In the genomic region with DNA sequence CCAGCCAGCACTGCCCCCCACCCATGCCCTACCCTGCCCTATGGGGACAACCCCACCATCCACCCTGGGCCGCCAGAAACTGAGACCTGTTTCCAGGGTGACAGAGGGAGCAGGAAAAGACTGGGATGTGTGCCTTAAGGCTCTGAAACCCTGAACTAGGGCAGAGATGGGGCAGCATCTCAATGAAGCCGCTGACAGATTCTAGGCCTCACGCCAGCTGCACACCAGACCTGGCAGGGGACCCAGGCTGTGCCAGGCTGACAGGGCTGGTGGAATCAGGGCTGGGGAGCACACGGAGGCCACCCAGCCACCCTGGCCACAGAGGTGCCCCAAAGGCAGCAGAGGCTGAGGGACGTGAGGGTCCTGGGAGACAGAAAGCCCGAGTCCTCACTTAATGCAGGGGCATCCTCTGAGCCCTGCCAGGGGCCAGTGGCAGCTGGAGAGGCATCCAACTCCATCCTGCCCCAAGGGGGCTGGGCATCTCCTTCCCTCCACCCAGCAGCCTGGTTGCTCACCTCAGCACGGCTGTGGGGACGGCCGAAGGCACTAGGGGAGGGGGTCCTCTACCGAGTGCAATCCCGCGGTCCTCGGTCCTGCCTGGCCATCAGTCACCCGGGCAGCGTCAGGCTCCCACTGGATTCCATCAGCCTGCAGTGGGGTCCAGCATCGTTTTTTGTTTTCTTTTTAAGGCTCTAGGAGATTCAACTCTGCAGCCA, we compare ENCODE assay signal across 12 cellular contexts.
DNase-seq lines count a peak whose midpoint lies in the region; ATAC-seq and TF ChIP-seq lines count a peak whose summit lies in the region.
"Had no signal": no experiment of that assay in that cellular context is flagged by ENCODE, and none has a peak within 500 bp of the region (broad histone marks: within the 10 kb centered on the region; RNA-seq: fewer than 3 reads in every experiment).

No MANE protein-coding gene starts in this region.

- no peak for TF ChIP-seq POLR2A in gastroesophageal sphincter (IDR thresholded peaks at IDR 0.05)

- TF ChIP-seq EP300 in gastroesophageal sphincter (IDR thresholded peaks at IDR 0.05) = no peak

- peak overlapping the region; percentile 57 for H2AK5ac ChIP-seq in trophoblast cell (ENCODE audit: low read length)

- H3K27me3 ChIP-seq in gastroesophageal sphincter (no peaks in the 10 kb centered on the region), trophoblast cell (ENCODE audit: insufficient read depth, low read length) (no peaks in the 10 kb centered on the region)

- no peak overlapping the region for H4K12ac ChIP-seq in trophoblast cell (ENCODE audit: low read depth, low read length)

- H3K36me3 ChIP-seq in gastroesophageal sphincter = no peaks in the 10 kb centered on the region
- no peaks in the 10 kb centered on the region for H3K36me3 ChIP-seq in trophoblast cell (ENCODE audit: control insufficient read depth in 1 of 2, insufficient read depth in 2 of 2, low read length in 2 of 2)

- no peak overlapping the region for H3K4ac ChIP-seq in trophoblast cell (ENCODE audit: low read depth, low read length)

- no peak overlapping the region for H2AFZ ChIP-seq in trophoblast cell (ENCODE audit: insufficient read depth, low read length, poor library complexity)
- H2AFZ ChIP-seq: parathyroid adenoma had no signal

- H3K79me2 ChIP-seq in trophoblast cell (ENCODE audit: control insufficient read depth, insufficient read depth, low read length, poor library complexity) = peaks cover 3% of the 10 kb centered on the region
- H3K79me2 ChIP-seq: parathyroid adenoma had no signal

- H3K23ac ChIP-seq in trophoblast cell (ENCODE audit: low read length) = no peak overlapping the region

- no peak overlapping the region for H3K4me2 ChIP-seq in trophoblast cell (ENCODE audit: low read length)

- peaks cover 0 to 30% (median 0%) of the 10 kb centered on the region in 3 donors for H3K4me1 ChIP-seq in gastroesophageal sphincter
- H3K4me1 ChIP-seq in trophoblast cell (ENCODE audit: control insufficient read depth in 1 of 2, insufficient read depth in 2 of 2, low read length in 2 of 2) = peaks cover 9 to 12% of the 10 kb centered on the region in 2 experiments
- H3K4me1 ChIP-seq: parathyroid adenoma had no signal

- H3K27ac ChIP-seq in gastroesophageal sphincter = no peak overlapping the region
- peak overlapping the region; percentile 16 for H3K27ac ChIP-seq in trophoblast cell (ENCODE audit: low read depth, low read length)
- H3K27ac ChIP-seq: parathyroid adenoma had no signal

- H3K9me3 ChIP-seq in gastroesophageal sphincter = peaks cover 0 to 7% (median 0%) of the 10 kb centered on the region in 3 donors
- H3K9me3 ChIP-seq in trophoblast cell (ENCODE audit: insufficient read depth, low read depth, low read length) = peaks cover 4% of the 10 kb centered on the region

- H3K18ac ChIP-seq in trophoblast cell (ENCODE audit: low read length) = no peak overlapping the region

- no peak overlapping the region for H2BK5ac ChIP-seq in trophoblast cell (ENCODE audit: low read depth, low read length, poor library complexity)

- no peak overlapping the region for H2BK12ac ChIP-seq in trophoblast cell (ENCODE audit: low read length)

- WGBS in gastroesophageal sphincter (ENCODE audit: low coverage in 1 of 2), 2 donors = no CpG with 5 or more reads among the region's 16 CpGs
- no CpG with 5 or more reads among the region's 16 CpGs for WGBS in trophoblast cell (ENCODE audit: extremely low coverage, insufficient coverage, insufficient read length)

- ATAC-seq in gastroesophageal sphincter = peak; percentile 50
- no peak for ATAC-seq in HG03354 (IDR thresholded peaks at IDR 0.05; ENCODE audit: poor library complexity, severe bottlenecking, unreplicated experiment)
- ATAC-seq: GM12878 had no signal

- peak overlapping the region; percentile 11 for H3K14ac ChIP-seq in trophoblast cell (ENCODE audit: low read length)

- H3K9ac ChIP-seq in trophoblast cell (ENCODE audit: low read length) = no peak overlapping the region
- H3K9ac ChIP-seq: parathyroid adenoma had no signal

- no peak for TF ChIP-seq CTCF in gastroesophageal sphincter (IDR thresholded peaks at IDR 0.05)

- no peak overlapping the region for H2BK120ac ChIP-seq in trophoblast cell (ENCODE audit: insufficient read depth, low read length, poor library complexity)

- H4K8ac ChIP-seq in trophoblast cell (ENCODE audit: low read depth, low read length) = no peak overlapping the region

- H3K4me3 ChIP-seq in gastroesophageal sphincter (no peak overlapping the region), trophoblast cell (ENCODE audit: low read depth, low read length) (no peak overlapping the region)
- H3K4me3 ChIP-seq: GM12878 had no signal

- peak; percentile 76 for DNase-seq in DMS79 treated with DMSO at 0.1 percent for 48 hours (lab: John Stamatoyannopoulos, UW)
- peak; percentile 81 for DNase-seq in NCI-H69 (lab: John Stamatoyannopoulos, UW)
- no peak for DNase-seq in trophoblast cell
- DNase-seq in stimulated activated CD4-positive, alpha-beta T cell treated with anti-CD3 and anti-CD28 coated beads, Interleukin-2, amount 100 ng/mL, for 24 hours = no peak
- no peak for DNase-seq in activated effector memory CD4-positive, alpha-beta T cell treated with Interleukin-2 at 50 U/mL for 16 hours
- no peak for DNase-seq in T-helper 2 cell
- DNase-seq: activated CD4-positive, alpha-beta memory T cell treated with anti-CD3 and anti-CD28 coated beads, Interleukin-2, amount 10 ng/mL, durations not matched to agents 7 days and 5 days; NCI-H510A had no signal

- H3K79me1 ChIP-seq in trophoblast cell (ENCODE audit: low read length) = peaks cover 4% of the 10 kb centered on the region

- H4K91ac ChIP-seq in trophoblast cell (ENCODE audit: low read depth, low read length) = peak overlapping the region; percentile 3

Comparison
In these comparisons a context has a peak if more than half of its experiments do, and no peak if none do; other contexts are left out.
1. DNase-seq: peak in DMS79 treated with DMSO at 0.1 percent for 48 hours (single experiment) and NCI-H69 (single experiment); none in trophoblast cell (0 of 2), stimulated activated CD4-positive, alpha-beta T cell treated with anti-CD3 and anti-CD28 coated beads, Interleukin-2, amount 100 ng/mL, for 24 hours (0 of 2), activated effector memory CD4-positive, alpha-beta T cell treated with Interleukin-2 at 50 U/mL for 16 hours (single experiment) and T-helper 2 cell (0 of 5).